1 cellular context compared by ENCODE assay signal in the genomic region with DNA sequence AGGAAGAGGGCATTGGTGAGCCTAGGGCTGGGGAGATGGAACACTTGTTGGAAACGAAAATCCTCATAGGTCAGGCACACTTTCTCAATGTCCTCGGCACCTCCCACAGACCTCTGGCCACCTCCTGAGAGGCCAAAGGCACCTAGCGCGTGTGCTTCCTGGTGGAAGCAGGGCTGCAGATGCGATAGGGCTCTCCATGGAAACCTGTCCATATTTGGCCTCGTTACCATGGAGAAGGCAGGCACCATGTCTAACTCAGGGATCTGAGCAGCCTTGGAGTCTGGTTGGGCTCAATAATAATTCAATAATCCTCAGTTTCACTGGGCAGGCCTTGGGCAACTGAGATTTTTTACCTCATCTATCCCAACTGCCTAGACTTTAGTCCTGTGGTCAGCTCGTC.
TF ChIP-seq lines count a peak whose summit lies in the region.

No MANE protein-coding gene starts in this region.

TF ChIP-seq in GM23338, 12 proteins besides CTCF, POLR2A, EP300 and RAD21 (continued from another document):
- TF ChIP-seq, protein P1, sequence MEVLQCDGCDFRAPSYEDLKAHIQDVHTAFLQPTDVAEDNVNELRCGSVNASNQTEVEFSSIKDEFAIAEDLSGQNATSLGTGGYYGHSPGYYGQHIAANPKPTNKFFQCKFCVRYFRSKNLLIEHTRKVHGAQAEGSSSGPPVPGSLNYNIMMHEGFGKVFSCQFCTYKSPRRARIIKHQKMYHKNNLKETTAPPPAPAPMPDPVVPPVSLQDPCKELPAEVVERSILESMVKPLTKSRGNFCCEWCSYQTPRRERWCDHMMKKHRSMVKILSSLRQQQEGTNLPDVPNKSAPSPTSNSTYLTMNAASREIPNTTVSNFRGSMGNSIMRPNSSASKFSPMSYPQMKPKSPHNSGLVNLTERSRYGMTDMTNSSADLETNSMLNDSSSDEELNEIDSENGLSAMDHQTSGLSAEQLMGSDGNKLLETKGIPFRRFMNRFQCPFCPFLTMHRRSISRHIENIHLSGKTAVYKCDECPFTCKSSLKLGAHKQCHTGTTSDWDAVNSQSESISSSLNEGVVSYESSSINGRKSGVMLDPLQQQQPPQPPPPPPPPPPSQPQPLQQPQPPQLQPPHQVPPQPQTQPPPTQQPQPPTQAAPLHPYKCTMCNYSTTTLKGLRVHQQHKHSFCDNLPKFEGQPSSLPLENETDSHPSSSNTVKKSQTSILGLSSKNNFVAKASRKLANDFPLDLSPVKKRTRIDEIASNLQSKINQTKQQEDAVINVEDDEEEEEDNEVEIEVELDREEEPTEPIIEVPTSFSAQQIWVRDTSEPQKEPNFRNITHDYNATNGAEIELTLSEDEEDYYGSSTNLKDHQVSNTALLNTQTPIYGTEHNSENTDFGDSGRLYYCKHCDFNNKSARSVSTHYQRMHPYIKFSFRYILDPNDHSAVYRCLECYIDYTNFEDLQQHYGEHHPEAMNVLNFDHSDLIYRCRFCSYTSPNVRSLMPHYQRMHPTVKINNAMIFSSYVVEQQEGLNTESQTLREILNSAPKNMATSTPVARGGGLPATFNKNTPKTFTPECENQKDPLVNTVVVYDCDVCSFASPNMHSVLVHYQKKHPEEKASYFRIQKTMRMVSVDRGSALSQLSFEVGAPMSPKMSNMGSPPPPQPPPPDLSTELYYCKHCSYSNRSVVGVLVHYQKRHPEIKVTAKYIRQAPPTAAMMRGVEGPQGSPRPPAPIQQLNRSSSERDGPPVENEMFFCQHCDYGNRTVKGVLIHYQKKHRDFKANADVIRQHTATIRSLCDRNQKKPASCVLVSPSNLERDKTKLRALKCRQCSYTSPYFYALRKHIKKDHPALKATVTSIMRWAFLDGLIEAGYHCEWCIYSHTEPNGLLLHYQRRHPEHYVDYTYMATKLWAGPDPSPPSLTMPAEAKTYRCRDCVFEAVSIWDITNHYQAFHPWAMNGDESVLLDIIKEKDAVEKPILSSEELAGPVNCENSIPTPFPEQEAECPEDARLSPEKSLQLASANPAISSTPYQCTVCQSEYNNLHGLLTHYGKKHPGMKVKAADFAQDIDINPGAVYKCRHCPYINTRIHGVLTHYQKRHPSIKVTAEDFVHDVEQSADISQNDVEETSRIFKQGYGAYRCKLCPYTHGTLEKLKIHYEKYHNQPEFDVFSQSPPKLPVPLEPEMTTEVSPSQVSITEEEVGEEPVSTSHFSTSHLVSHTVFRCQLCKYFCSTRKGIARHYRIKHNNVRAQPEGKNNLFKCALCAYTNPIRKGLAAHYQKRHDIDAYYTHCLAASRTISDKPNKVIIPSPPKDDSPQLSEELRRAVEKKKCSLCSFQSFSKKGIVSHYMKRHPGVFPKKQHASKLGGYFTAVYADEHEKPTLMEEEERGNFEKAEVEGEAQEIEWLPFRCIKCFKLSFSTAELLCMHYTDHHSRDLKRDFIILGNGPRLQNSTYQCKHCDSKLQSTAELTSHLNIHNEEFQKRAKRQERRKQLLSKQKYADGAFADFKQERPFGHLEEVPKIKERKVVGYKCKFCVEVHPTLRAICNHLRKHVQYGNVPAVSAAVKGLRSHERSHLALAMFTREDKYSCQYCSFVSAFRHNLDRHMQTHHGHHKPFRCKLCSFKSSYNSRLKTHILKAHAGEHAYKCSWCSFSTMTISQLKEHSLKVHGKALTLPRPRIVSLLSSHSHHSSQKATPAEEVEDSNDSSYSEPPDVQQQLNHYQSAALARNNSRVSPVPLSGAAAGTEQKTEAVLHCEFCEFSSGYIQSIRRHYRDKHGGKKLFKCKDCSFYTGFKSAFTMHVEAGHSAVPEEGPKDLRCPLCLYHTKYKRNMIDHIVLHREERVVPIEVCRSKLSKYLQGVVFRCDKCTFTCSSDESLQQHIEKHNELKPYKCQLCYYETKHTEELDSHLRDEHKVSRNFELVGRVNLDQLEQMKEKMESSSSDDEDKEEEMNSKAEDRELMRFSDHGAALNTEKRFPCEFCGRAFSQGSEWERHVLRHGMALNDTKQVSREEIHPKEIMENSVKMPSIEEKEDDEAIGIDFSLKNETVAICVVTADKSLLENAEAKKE (CRISPR knock-in tag; IDR thresholded peaks at IDR 0.05): no peak
- no peak for TF ChIP-seq CREB1 (CRISPR knock-in tag; IDR thresholded peaks at IDR 0.05; ENCODE audit: low read depth)
